Comparison of ENCODE assay signal across 11 cellular contexts in genomic region chr7:105346138-105346537, GRCh38. TPM values are rescaled to one million over a fixed set of nuclear protein-coding genes. Genes with fewer than 3 reads are reported as not detected.
DNase-seq lines count a peak whose midpoint lies in the region; ATAC-seq, FAIRE-seq and TF ChIP-seq lines count a peak whose summit lies in the region.
"Had no signal": no experiment of that assay in that cellular context is flagged by ENCODE, and none has a peak within 500 bp of the region (broad histone marks: within the 10 kb centered on the region; RNA-seq: fewer than 3 reads in every experiment).

No MANE protein-coding gene starts in this region.

- H3K4me1 ChIP-seq in astrocyte (ENCODE audit: insufficient read depth, low read length) (peaks cover 4% of the 10 kb centered on the region), pancreas (peaks cover 0 to 10% (median 0%) of the 10 kb centered on the region in 3 donors), SK-N-SH (ENCODE audit: control insufficient read depth in 1 of 2, insufficient read depth in 2 of 2, low read depth in 1 of 2, low read length in 1 of 2) (0 out of 4 replicates have a peak, but pooled peaks cover 0 to under 1% of the 10 kb centered on the region in 2 experiments)

- TF ChIP-seq RAD21 in SK-N-SH (IDR thresholded peaks at IDR 0.05; ENCODE audit: low read length) = no peak

- no peak overlapping the region for H2AFZ ChIP-seq in astrocyte (ENCODE audit: low read depth, low read length)
- no peak overlapping the region for H2AFZ ChIP-seq in SK-N-SH (ENCODE audit: low read depth)

- FAIRE-seq in astrocyte (lab: Jason Lieb, UNC) (no peak), pancreas (lab: Jason Lieb, UNC) (no peak)
- FAIRE-seq: endometrium had no signal

- intact Hi-C loops in activated naive CD4-positive, alpha-beta T cell treated with anti-CD3 and anti-CD28 coated beads for 36 hours (cut with micrococcal nuclease) = loop anchor here (5.0 kb wide), 1 partner anchor 1546 kb away; no protein-coding TSS in a partner anchor
- intact Hi-C loops in pancreas (cut with DNase I) = no loop called here

- H3K36me3 Mint-ChIP-seq in activated naive CD4-positive, alpha-beta T cell treated with anti-CD3 and anti-CD28 coated beads, Interleukin-2, amount 50 U/mL, for 24 hours = no peaks in the 10 kb centered on the region
- no peaks in the 10 kb centered on the region for H3K36me3 Mint-ChIP-seq in activated naive CD4-positive, alpha-beta T cell treated with anti-CD3 and anti-CD28 coated beads for 36 hours (ENCODE audit: low read depth)
- H3K36me3 Mint-ChIP-seq in IgD-negative memory B cell (no peaks in the 10 kb centered on the region), astrocyte (ENCODE audit: low read depth, unreplicated experiment) (no peaks in the 10 kb centered on the region)

- peaks cover 5% of the 10 kb centered on the region for H3F3A ChIP-seq in SK-N-SH (replicated peaks; ENCODE audit: insufficient read depth)

- H4K20me1 ChIP-seq in astrocyte (ENCODE audit: insufficient read depth, low read length) (peaks cover 71% of the 10 kb centered on the region), SK-N-SH (ENCODE audit: insufficient read depth) (peaks cover 90% of the 10 kb centered on the region)

- H3K4me3 ChIP-seq in astrocyte (ENCODE audit: insufficient read depth, low read depth, low read length) (no peak overlapping the region), pancreas (no peak overlapping the region), SK-N-SH (ENCODE audit: low read depth in 2 of 2, low read length in 1 of 2) (no peak overlapping the region)
- H3K4me3 ChIP-seq: SJCRH30 had no signal

- H3K4me2 ChIP-seq in astrocyte (ENCODE audit: low read length) (no peak overlapping the region), SK-N-SH (no peak overlapping the region)

- H3K9me3 Mint-ChIP-seq in activated naive CD4-positive, alpha-beta T cell treated with anti-CD3 and anti-CD28 coated beads, Interleukin-2, amount 50 U/mL, for 24 hours = no peaks in the 10 kb centered on the region
- H3K9me3 Mint-ChIP-seq in activated naive CD4-positive, alpha-beta T cell treated with anti-CD3 and anti-CD28 coated beads for 36 hours = no peaks in the 10 kb centered on the region
- no peaks in the 10 kb centered on the region for H3K9me3 Mint-ChIP-seq in IgD-negative memory B cell
- no peaks in the 10 kb centered on the region for H3K9me3 Mint-ChIP-seq in astrocyte (ENCODE audit: unreplicated experiment)

- H3K9me2 ChIP-seq in SK-N-SH = no peaks in the 10 kb centered on the region

- WGBS in pancreas, 2 donors = 92% methylated on average over 2 of the region's 2 CpGs
- WGBS in SK-N-SH (ENCODE audit: low lambda C conversion rate) = 96% methylated on average over 2 of the region's 2 CpGs

- ATAC-seq in pancreas (peak in 3 of 4 donors; percentile 17 to 27 (median 24)), HG02973 (IDR thresholded peaks at IDR 0.05; ENCODE audit: unreplicated experiment) (no peak), HG03439 (IDR thresholded peaks at IDR 0.05; ENCODE audit: unreplicated experiment) (no peak)

- no peaks in the 10 kb centered on the region for H3K27me3 Mint-ChIP-seq in activated naive CD4-positive, alpha-beta T cell treated with anti-CD3 and anti-CD28 coated beads, Interleukin-2, amount 50 U/mL, for 24 hours
- no peaks in the 10 kb centered on the region for H3K27me3 Mint-ChIP-seq in activated naive CD4-positive, alpha-beta T cell treated with anti-CD3 and anti-CD28 coated beads for 36 hours (ENCODE audit: low read depth)
- no peaks in the 10 kb centered on the region for H3K27me3 Mint-ChIP-seq in IgD-negative memory B cell
- H3K27me3 Mint-ChIP-seq in astrocyte (ENCODE audit: low read depth, unreplicated experiment) = no peaks in the 10 kb centered on the region

- H3K27me3 ChIP-seq in astrocyte (ENCODE audit: insufficient read depth, low read length) (no peaks in the 10 kb centered on the region), pancreas (no peaks in the 10 kb centered on the region), SK-N-SH (ENCODE audit: insufficient read depth) (no peaks in the 10 kb centered on the region)
- H3K27me3 ChIP-seq: SJCRH30 had no signal

- no peak for DNase-seq in activated naive CD4-positive, alpha-beta T cell treated with anti-CD3 and anti-CD28 coated beads for 36 hours
- no peak for DNase-seq in astrocyte (ENCODE audit: low read depth)
- DNase-seq in pancreas = no peak
- no peak for DNase-seq in SK-N-SH
- DNase-seq: NCI-H226, SJCRH30 had no signal

- no peak overlapping the region for H3K27ac ChIP-seq in astrocyte (ENCODE audit: low read depth, low read length)
- H3K27ac ChIP-seq in pancreas = no peak overlapping the region
- H3K27ac ChIP-seq in SK-N-SH (ENCODE audit: low read depth in 2 of 2, low read length in 1 of 2) = no peak overlapping the region
- H3K27ac ChIP-seq: SJCRH30 had no signal

- H3K79me2 ChIP-seq in astrocyte (ENCODE audit: insufficient read depth, low read length) (peaks cover 85% of the 10 kb centered on the region), SK-N-SH (ENCODE audit: insufficient read depth) (peaks cover 100% of the 10 kb centered on the region)

- TF ChIP-seq CTCF in astrocyte (IDR thresholded peaks at IDR 0.05; ENCODE audit: insufficient read depth, low read depth, low read length) = no peak
- TF ChIP-seq CTCF in pancreas (IDR thresholded peaks at IDR 0.05) = no peak
- no peak for TF ChIP-seq CTCF in SK-N-SH (IDR thresholded peaks at IDR 0.05)

- H3K36me3 ChIP-seq in astrocyte (ENCODE audit: insufficient read depth, low read length) (no peaks in the 10 kb centered on the region), pancreas (no peaks in the 10 kb centered on the region), SK-N-SH (replicated peaks in 1 of 2; ENCODE audit: control insufficient read depth in 1 of 2, insufficient read depth in 2 of 2, low read length in 1 of 2) (no peaks in the 10 kb centered on the region)
- H3K36me3 ChIP-seq: SJCRH30 had no signal

- H3K9ac ChIP-seq in astrocyte (ENCODE audit: low read length) (no peak overlapping the region), SK-N-SH (no peak overlapping the region)

- H3K27ac Mint-ChIP-seq in activated naive CD4-positive, alpha-beta T cell treated with anti-CD3 and anti-CD28 coated beads, Interleukin-2, amount 50 U/mL, for 24 hours = peak overlapping the region; percentile 23
- no peak overlapping the region for H3K27ac Mint-ChIP-seq in activated naive CD4-positive, alpha-beta T cell treated with anti-CD3 and anti-CD28 coated beads for 36 hours
- peak overlapping the region; percentile 78 to 85 (median 83) for H3K27ac Mint-ChIP-seq in IgD-negative memory B cell
- H3K27ac Mint-ChIP-seq in astrocyte (ENCODE audit: unreplicated experiment) = peak overlapping the region; percentile 18

- H3K4me3 Mint-ChIP-seq in activated naive CD4-positive, alpha-beta T cell treated with anti-CD3 and anti-CD28 coated beads, Interleukin-2, amount 50 U/mL, for 24 hours = peak overlapping the region; percentile 15
- H3K4me3 Mint-ChIP-seq in activated naive CD4-positive, alpha-beta T cell treated with anti-CD3 and anti-CD28 coated beads for 36 hours = no peak overlapping the region
- peak overlapping the region in 3 of 4 donors; percentile 60 to 85 (median 75) for H3K4me3 Mint-ChIP-seq in IgD-negative memory B cell
- no peak overlapping the region for H3K4me3 Mint-ChIP-seq in astrocyte (ENCODE audit: unreplicated experiment)

- POLR2A ChIA-PET in SK-N-SH (lab: Yijun Ruan, JAX) = interaction anchor here (0.8 kb wide), 1 partner anchor 362 kb away, joined by 3 read pairs; no protein-coding TSS in a partner anchor

- TF ChIP-seq EP300 in SK-N-SH (IDR thresholded peaks at IDR 0.05; ENCODE audit: borderline replicate concordance in 1 of 2, low read depth in 1 of 2, low read length in 1 of 2) = no peak

- CTCF ChIA-PET in activated naive CD4-positive, alpha-beta T cell treated with anti-CD3 and anti-CD28 coated beads for 36 hours (lab: Charles Lee) = interaction anchor here (1.1 kb wide), 1 partner anchor 185 kb away, joined by 3 read pairs; no protein-coding TSS in a partner anchor
- CTCF ChIA-PET in SK-N-SH (lab: Yijun Ruan, JAX) = interaction anchor here (0.7 to 1.8 kb wide), 8 partner anchors 10 to 365 kb away, joined by 3 to 6 read pairs (median 4); no protein-coding TSS in a partner anchor

- H3K9me3 ChIP-seq in astrocyte (ENCODE audit: insufficient read depth, low read depth, low read length) = no peaks in the 10 kb centered on the region
- H3K9me3 ChIP-seq in pancreas = no peaks in the 10 kb centered on the region
- no peaks in the 10 kb centered on the region for H3K9me3 ChIP-seq in SK-N-SH
- H3K9me3 ChIP-seq: SJCRH30 had no signal

- peaks cover 62% of the 10 kb centered on the region for H3K4me1 Mint-ChIP-seq in activated naive CD4-positive, alpha-beta T cell treated with anti-CD3 and anti-CD28 coated beads, Interleukin-2, amount 50 U/mL, for 24 hours
- peaks cover 63% of the 10 kb centered on the region for H3K4me1 Mint-ChIP-seq in activated naive CD4-positive, alpha-beta T cell treated with anti-CD3 and anti-CD28 coated beads for 36 hours (ENCODE audit: low read depth)
- peaks cover 32 to 35% (median 33%) of the 10 kb centered on the region in 3 donors for H3K4me1 Mint-ChIP-seq in IgD-negative memory B cell
- H3K4me1 Mint-ChIP-seq in astrocyte (ENCODE audit: low read depth, unreplicated experiment) = peaks cover 15% of the 10 kb centered on the region

TF ChIP-seq in SK-N-SH, 30 proteins besides CTCF, POLR2A, EP300 and RAD21:
- TF ChIP-seq ELF1 (IDR thresholded peaks at IDR 0.05) (no peak), TEAD4 (IDR thresholded peaks at IDR 0.05; ENCODE audit: borderline replicate concordance, insufficient read depth) (no peak)
- TF ChIP-seq, protein P1, sequence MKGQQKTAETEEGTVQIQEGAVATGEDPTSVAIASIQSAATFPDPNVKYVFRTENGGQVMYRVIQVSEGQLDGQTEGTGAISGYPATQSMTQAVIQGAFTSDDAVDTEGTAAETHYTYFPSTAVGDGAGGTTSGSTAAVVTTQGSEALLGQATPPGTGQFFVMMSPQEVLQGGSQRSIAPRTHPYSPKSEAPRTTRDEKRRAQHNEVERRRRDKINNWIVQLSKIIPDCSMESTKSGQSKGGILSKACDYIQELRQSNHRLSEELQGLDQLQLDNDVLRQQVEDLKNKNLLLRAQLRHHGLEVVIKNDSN (IDR thresholded peaks at IDR 0.05; ENCODE audit: borderline replicate concordance, low read depth) = no peak
TF ChIP-seq in SK-N-SH: peak in this region for 0.

RNA-seq across cellular contexts. Expression of gene SRPK2, which starts 42.6 kb away (rescaled TPM):
- total RNA-seq in activated naive CD4-positive, alpha-beta T cell treated with anti-CD3 and anti-CD28 coated beads for 36 hours = 10 to 100 TPM; 41.1 to 43.3 TPM
- polyA plus RNA-seq in IgD-negative memory B cell = 66.5 TPM
- 54.8 and 59.2 TPM in 2 replicates for total RNA-seq in astrocyte
- 10 to 100 TPM; 14.7 to 27.4 (median 17.2) TPM for total RNA-seq in pancreas
- 10 to 100 TPM in 1 of 2 donors, 1 to 10 TPM in 1; 6.5 to 12.2 TPM for polyA plus RNA-seq in pancreas
- polyA plus RNA-seq in SK-N-SH (2012; rRNA removed) = 15.4 and 17.3 TPM in 2 replicates
- polyA plus RNA-seq in SK-N-SH (2012; cell fraction: cytosol; rRNA removed) = 20.2 and 23.7 TPM in 2 replicates
- 23.0 and 33.9 TPM in 2 replicates for polyA plus RNA-seq in SK-N-SH (2012; cell fraction: nucleus; rRNA removed)

Comparison
In these comparisons a context has a peak if more than half of its experiments do, and no peak if none do; other contexts are left out.
1. H3K4me3 Mint-ChIP-seq: peak in activated naive CD4-positive, alpha-beta T cell treated with anti-CD3 and anti-CD28 coated beads, Interleukin-2, amount 50 U/mL, for 24 hours (single experiment) and IgD-negative memory B cell (3 of 4); none in activated naive CD4-positive, alpha-beta T cell treated with anti-CD3 and anti-CD28 coated beads for 36 hours (single experiment) and astrocyte (single experiment).
2. ATAC-seq: peak in pancreas (3 of 4); none in HG02973 (single experiment) and HG03439 (single experiment).